ENCODE assay signal across 28 cellular contexts in genomic region chr14:99915305-99916090, GRCh38.
"Had no signal": no experiment of that assay in that cellular context is flagged by ENCODE, and none has a peak within 500 bp of the region (broad histone marks: within the 10 kb centered on the region; RNA-seq: fewer than 3 reads in every experiment).

No MANE protein-coding gene starts in this region.

- DNase-seq: heart left ventricle; hypothalamus; immature natural killer cell; kidney; left colon; left ventricle myocardium superior; lower lobe of right lung; mammary epithelial cell; mesenchymal stem cell; midbrain; mucosa of descending colon; naive thymus-derived CD4-positive, alpha-beta T cell; pancreas; posterior cingulate gyrus; retina; right cardiac atrium; sigmoid colon; spleen; stimulated activated CD4-positive, alpha-beta T cell treated with anti-CD3 and anti-CD28 coated beads, Interleukin-4, amount 100 ng/mL, for 24 hours; stimulated activated naive CD4-positive, alpha-beta T cell; tibial artery; trophoblast cell; upper lobe of right lung; uterus had no signal

- H3K36me3 ChIP-seq: prostate gland, uterus had no signal

- H3K9me3 ChIP-seq: heart left ventricle, lower lobe of right lung, mucosa of descending colon, pancreas, prostate gland, sigmoid colon, spleen, suprapubic skin, thoracic aorta, tibial artery, upper lobe of right lung, uterus had no signal

- H3K27ac ChIP-seq: heart left ventricle, lower lobe of right lung, pancreas, prostate gland, sigmoid colon, spleen, suprapubic skin, thoracic aorta, tibial artery, upper lobe of right lung, uterus had no signal

- H3K27me3 ChIP-seq: heart left ventricle, pancreas, sigmoid colon, suprapubic skin, tibial artery, upper lobe of right lung, uterus had no signal

- H3K4me3 ChIP-seq: heart left ventricle, lower lobe of right lung, mucosa of descending colon, pancreas, prostate gland, sigmoid colon, spleen, suprapubic skin, thoracic aorta, tibial artery, upper lobe of right lung, uterus had no signal

- ATAC-seq: heart left ventricle; left colon; left ventricle myocardium superior; lower lobe of right lung; mucosa of descending colon; naive thymus-derived CD4-positive, alpha-beta T cell; pancreas; right cardiac atrium; stimulated activated effector memory CD8-positive, alpha-beta T cell treated with anti-CD3 and anti-CD28 coated beads, Interleukin-12 subunit alpha, Interleukin-12 subunit beta, amount 100 ng/mL, for 72 hours; upper lobe of right lung had no signal

- H3K4me1 ChIP-seq: heart left ventricle, lower lobe of right lung, pancreas, prostate gland, sigmoid colon, spleen, suprapubic skin, tibial artery, upper lobe of right lung, uterus had no signal
